ENCODE assay signal across 8 cellular contexts in genomic region chr11:68206211-68206610, GRCh38. TPM values are rescaled to one million over a fixed set of nuclear protein-coding genes. Genes with fewer than 3 reads are reported as not detected.
DNase-seq lines count a peak whose midpoint lies in the region; FAIRE-seq and TF ChIP-seq lines count a peak whose summit lies in the region.

No MANE protein-coding gene starts in this region.

- H3K27ac ChIP-seq in VCaP (peak overlapping the region; percentile 1), parathyroid adenoma (no peak overlapping the region)

- no peaks in the 10 kb centered on the region for H3K36me3 ChIP-seq in parathyroid adenoma (ENCODE audit: control insufficient read depth, insufficient read depth, low read length)
- no peaks in the 10 kb centered on the region; the same call in 1 of the 2 replicates for H3K36me3 ChIP-seq in MG63

- no peak overlapping the region for H3K9ac ChIP-seq in parathyroid adenoma

- FAIRE-seq in GM12891 (lab: Jason Lieb, UNC) (peak; percentile 77), frontal cortex (lab: Jason Lieb, UNC) (no peak)

- H3K79me2 ChIP-seq in parathyroid adenoma, result peaks cover 58% of the 10 kb centered on the region

- H3K9me3 ChIP-seq in parathyroid adenoma (ENCODE audit: control insufficient read depth, low read length), result no peaks in the 10 kb centered on the region
- no peaks in the 10 kb centered on the region for H3K9me3 ChIP-seq in MG63

- H3K4me1 ChIP-seq in parathyroid adenoma, result peaks cover 6% of the 10 kb centered on the region

- DNase-seq in AML-193 (lab: John Stamatoyannopoulos, UW), result peak; percentile 70 to 80
- no peak for DNase-seq in GM12891 (ENCODE audit: insufficient read length, low spot score)
- DNase-seq in NCI-H2107 treated with DMSO at 0.1 percent for 48 hours (lab: John Stamatoyannopoulos, UW; ENCODE audit: unreplicated experiment), result peak; percentile 60
- peak; percentile 35 to 55 for DNase-seq in frontal cortex (ENCODE audit: low spot score in 2 of 2)
- DNase-seq in MG63, result no peak
- DNase-seq in T1000 (lab: John Stamatoyannopoulos, UW), result no peak

- H3K4me3 ChIP-seq in parathyroid adenoma (ENCODE audit: low read depth, low read length), result no peak overlapping the region
- no peak overlapping the region for H3K4me3 ChIP-seq in MG63

- H3K4me2 ChIP-seq in parathyroid adenoma (ENCODE audit: low read length), result no peak overlapping the region

- no peak overlapping the region for H2AFZ ChIP-seq in parathyroid adenoma

- TF ChIP-seq POLR2A in GM12891 (IDR thresholded peaks at IDR 0.05; ENCODE audit: low read depth, low read length), result no peak

- no peaks in the 10 kb centered on the region for H3K27me3 ChIP-seq in parathyroid adenoma (ENCODE audit: control insufficient read depth, insufficient read depth, low read length)
- H3K27me3 ChIP-seq in MG63, result no peaks in the 10 kb centered on the region

- TF ChIP-seq CTCF in VCaP (conservative IDR thresholded peaks at IDR 0.05) (peak; percentile 99), parathyroid adenoma (IDR thresholded peaks at IDR 0.05) (peak; percentile 66)

TF ChIP-seq in GM12891, 5 proteins besides CTCF, POLR2A, EP300 and RAD21:
- TF ChIP-seq POLR2AphosphoS5 (IDR thresholded peaks at IDR 0.05; ENCODE audit: low read depth, low read length), result no peak
- no peak for TF ChIP-seq SPI1 (IDR thresholded peaks at IDR 0.05; ENCODE audit: low read depth, low read length)
- no peak for TF ChIP-seq POU2F2 (IDR thresholded peaks at IDR 0.05; ENCODE audit: low read depth, low read length)
- no peak for TF ChIP-seq TAF1 (IDR thresholded peaks at IDR 0.05; ENCODE audit: low read depth, low read length)
- no peak for TF ChIP-seq PAX5 (IDR thresholded peaks at IDR 0.05; ENCODE audit: insufficient read depth, low read length, severe bottlenecking)

RNA-seq across cellular contexts. Expression of gene KMT5B, which starts 6.9 kb away (rescaled TPM):
- polyA plus RNA-seq in GM12891 (2012; ENCODE audit: low read depth, missing spikeins), result 14.8 TPM
- total RNA-seq in frontal cortex, result 116 TPM
- total RNA-seq in MG63 (2014; rRNA removed; shearing (Covaris generic); ENCODE audit: low replicate concordance), result 4.7 and 13.8 TPM in 2 replicates

Comparison
In these comparisons a context has a peak if more than half of its experiments do, and no peak if none do; other contexts are left out.
1. DNase-seq: peak in AML-193 (2 of 2), NCI-H2107 treated with DMSO at 0.1 percent for 48 hours (single experiment) and frontal cortex (2 of 2); none in GM12891 (single experiment), MG63 (single experiment) and T1000 (single experiment).